Comparison of ENCODE assay signal across 2 cellular contexts in genomic region chr12:108606492-108606891, GRCh38.
TF ChIP-seq lines count a peak whose summit lies in the region.

No MANE protein-coding gene starts in this region.

TF ChIP-seq in SK-N-SH, 30 proteins besides CTCF, POLR2A, EP300 and RAD21 (continued from another document):
- TF ChIP-seq REST (IDR thresholded peaks at IDR 0.05; ENCODE audit: low read depth, low read length) = no peak
- no peak for TF ChIP-seq GABPA (IDR thresholded peaks at IDR 0.05; ENCODE audit: low read depth)
- TF ChIP-seq YY1 (IDR thresholded peaks at IDR 0.05; ENCODE audit: low read depth) = no peak
- no peak for TF ChIP-seq USF1 (IDR thresholded peaks at IDR 0.05; ENCODE audit: borderline replicate concordance, low read depth)

TF ChIP-seq in SK-N-SH treated with all-trans-retinoic acid at 6 μM for 48 hours, 23 proteins besides CTCF, POLR2A, EP300 and RAD21 (continued from another document):
- TF ChIP-seq PATZ1 (CRISPR knock-in tag; IDR thresholded peaks at IDR 0.05; ENCODE audit: borderline replicate concordance) (no peak), ZFP30 (CRISPR knock-in tag; IDR thresholded peaks at IDR 0.05) (no peak), TCF4 (CRISPR knock-in tag; IDR thresholded peaks at IDR 0.05; ENCODE audit: borderline replicate concordance) (no peak), TOX (CRISPR knock-in tag; IDR thresholded peaks at IDR 0.05; ENCODE audit: borderline replicate concordance) (no peak)
